8 cellular contexts compared by ENCODE assay signal in the genomic region with DNA sequence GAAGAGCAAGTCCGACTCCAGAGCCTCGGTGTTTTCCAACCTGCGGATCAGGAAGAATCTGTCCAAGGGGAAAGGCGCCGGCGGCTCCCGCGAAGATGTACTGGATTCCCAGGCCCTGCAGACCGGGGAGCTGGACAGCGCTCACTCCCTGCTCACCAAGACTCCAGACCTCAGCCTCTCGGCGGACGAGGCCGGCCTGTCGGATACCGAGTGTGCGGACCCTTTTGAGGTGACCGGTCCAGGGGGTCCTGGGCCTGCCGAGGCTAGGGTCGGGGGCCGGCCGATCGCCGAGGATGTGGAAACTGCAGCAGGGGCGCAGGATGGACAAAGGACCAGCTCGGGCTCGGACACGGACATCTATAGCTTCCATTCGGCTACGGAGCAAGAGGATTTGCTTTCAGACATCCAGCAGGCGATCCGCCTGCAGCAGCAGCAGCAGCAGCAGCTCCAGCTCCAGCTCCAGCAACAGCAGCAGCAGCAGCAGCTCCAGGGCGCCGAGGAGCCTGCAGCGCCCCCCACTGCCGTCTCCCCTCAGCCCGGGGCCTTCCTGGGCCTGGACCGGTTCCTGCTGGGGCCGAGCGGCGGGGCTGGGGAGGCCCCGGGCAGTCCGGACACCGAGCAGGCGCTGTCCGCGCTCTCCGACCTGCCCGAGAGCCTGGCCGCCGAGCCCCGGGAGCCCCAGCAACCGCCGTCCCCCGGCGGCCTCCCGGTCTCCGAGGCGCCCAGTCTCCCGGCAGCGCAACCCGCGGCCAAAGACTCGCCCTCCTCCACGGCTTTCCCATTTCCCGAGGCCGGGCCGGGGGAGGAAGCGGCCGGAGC. TPM values are rescaled to one million over a fixed set of nuclear protein-coding genes. Genes with fewer than 3 reads are reported as not detected.
DNase-seq lines count a peak whose midpoint lies in the region; ATAC-seq and TF ChIP-seq lines count a peak whose summit lies in the region.

No MANE protein-coding gene starts in this region.

- POLR2A ChIA-PET in CD4-positive, alpha-beta T cell (lab: Charles Lee): no interaction called here

- peaks cover 31% of the 10 kb centered on the region for H3K27me3 Mint-ChIP-seq in activated T-cell treated with anti-CD3 and anti-CD28 coated beads, Interleukin-2, amount 50 U/mL, for 4 hours (ENCODE audit: low read depth)
- H3K27me3 Mint-ChIP-seq in CD4-positive, alpha-beta T cell: peaks cover 55% of the 10 kb centered on the region

- no peak for TF ChIP-seq CTCF in ascending aorta (IDR thresholded peaks at IDR 0.05)
- TF ChIP-seq CTCF in CD4-positive, alpha-beta T cell (IDR thresholded peaks at IDR 0.05): no peak

- peaks cover 3% of the 10 kb centered on the region for H3K4me1 Mint-ChIP-seq in activated T-cell treated with anti-CD3 and anti-CD28 coated beads, Interleukin-2, amount 50 U/mL, for 4 hours (ENCODE audit: low read depth)
- no peaks in the 10 kb centered on the region for H3K4me1 Mint-ChIP-seq in stimulated activated effector memory CD8-positive, alpha-beta T cell treated with anti-CD3 and anti-CD28 coated beads, Interleukin-12 subunit alpha, Interleukin-12 subunit beta, amount 100 ng/mL, for 72 hours
- H3K4me1 Mint-ChIP-seq in CD4-positive, alpha-beta T cell (ENCODE audit: low read depth): no peaks in the 10 kb centered on the region

- peak overlapping the region; percentile 44 to 55 for H3K4me3 ChIP-seq in ascending aorta
- H3K4me3 ChIP-seq in iPS DF 6.9 (ENCODE audit: low read length): peak overlapping the region; percentile 44

- H3K36me3 ChIP-seq in ascending aorta (no peaks in the 10 kb centered on the region), iPS DF 6.9 (ENCODE audit: control insufficient read depth, insufficient read depth, low read length) (no peaks in the 10 kb centered on the region)

- no peak overlapping the region for H3K4me3 Mint-ChIP-seq in activated T-cell treated with anti-CD3 and anti-CD28 coated beads, Interleukin-2, amount 50 U/mL, for 4 hours
- no peak overlapping the region for H3K4me3 Mint-ChIP-seq in stimulated activated effector memory CD8-positive, alpha-beta T cell treated with anti-CD3 and anti-CD28 coated beads, Interleukin-12 subunit alpha, Interleukin-12 subunit beta, amount 100 ng/mL, for 72 hours
- no peak overlapping the region for H3K4me3 Mint-ChIP-seq in CD4-positive, alpha-beta T cell

- WGBS in iPS DF 6.9 (ENCODE audit: insufficient coverage, insufficient read length): no CpG with 5 or more reads among the region's 70 CpGs

- DNase-seq in activated T-cell treated with anti-CD3 and anti-CD28 coated beads, Interleukin-2, amount 50 U/mL, for 4 hours: no peak
- DNase-seq in activated T-cell treated with anti-CD3 and anti-CD28 coated beads for 4 hours: no peak
- DNase-seq in ascending aorta (ENCODE audit: low spot score in 2 of 2): no peak
- DNase-seq in iPS DF 6.9 (ENCODE audit: low read depth, low spot score): no peak
- no peak for DNase-seq in stimulated activated effector memory CD8-positive, alpha-beta T cell treated with anti-CD3 and anti-CD28 coated beads, Interleukin-12 subunit alpha, Interleukin-12 subunit beta, amount 100 ng/mL, for 72 hours (ENCODE audit: low spot score in 2 of 2)
- no peak for DNase-seq in NCI-H2171 treated with DMSO at 0.1 percent for 48 hours (lab: John Stamatoyannopoulos, UW)
- no peak for DNase-seq in CD4-positive, alpha-beta T cell

- no peaks in the 10 kb centered on the region for H3K9me3 Mint-ChIP-seq in activated T-cell treated with anti-CD3 and anti-CD28 coated beads, Interleukin-2, amount 50 U/mL, for 4 hours
- no peaks in the 10 kb centered on the region for H3K9me3 Mint-ChIP-seq in stimulated activated effector memory CD8-positive, alpha-beta T cell treated with anti-CD3 and anti-CD28 coated beads, Interleukin-12 subunit alpha, Interleukin-12 subunit beta, amount 100 ng/mL, for 72 hours
- H3K9me3 Mint-ChIP-seq in CD4-positive, alpha-beta T cell: no peaks in the 10 kb centered on the region

- CTCF ChIA-PET in CD4-positive, alpha-beta T cell (lab: Charles Lee): no interaction called here

- intact Hi-C loops in ascending aorta (cut with DNase I): no loop called here
- intact Hi-C loops in CD4-positive, alpha-beta T cell (cut with DNase I, micrococcal nuclease): no loop called here

- H3K27ac ChIP-seq in ascending aorta (no peak overlapping the region), iPS DF 6.9 (ENCODE audit: low read length) (no peak overlapping the region)
- H3K27ac ChIP-seq in CD4-positive, alpha-beta T cell (ENCODE audit: low read depth, low read length): no peak overlapping the region

- H3K9me3 ChIP-seq in ascending aorta: no peaks in the 10 kb centered on the region
- no peaks in the 10 kb centered on the region for H3K9me3 ChIP-seq in iPS DF 6.9 (ENCODE audit: control insufficient read depth, insufficient read depth, low read length)
- no peaks in the 10 kb centered on the region for H3K9me3 ChIP-seq in CD4-positive, alpha-beta T cell (ENCODE audit: control insufficient read depth, low read length)

- H3K27me3 ChIP-seq in ascending aorta (peaks cover 8% of the 10 kb centered on the region), iPS DF 6.9 (ENCODE audit: control insufficient read depth, insufficient read depth, low read length) (peaks cover 12% of the 10 kb centered on the region; the same call in 1 of the 2 replicates)
- H3K27me3 ChIP-seq in CD4-positive, alpha-beta T cell (ENCODE audit: control insufficient read depth, insufficient read depth, low read length): peaks cover 48% of the 10 kb centered on the region

- H3K27ac Mint-ChIP-seq in stimulated activated effector memory CD8-positive, alpha-beta T cell treated with anti-CD3 and anti-CD28 coated beads, Interleukin-12 subunit alpha, Interleukin-12 subunit beta, amount 100 ng/mL, for 72 hours: no peak overlapping the region
- no peak overlapping the region for H3K27ac Mint-ChIP-seq in CD4-positive, alpha-beta T cell

- no peaks in the 10 kb centered on the region for H3K36me3 Mint-ChIP-seq in activated T-cell treated with anti-CD3 and anti-CD28 coated beads, Interleukin-2, amount 50 U/mL, for 4 hours (ENCODE audit: insufficient read depth)
- no peaks in the 10 kb centered on the region for H3K36me3 Mint-ChIP-seq in stimulated activated effector memory CD8-positive, alpha-beta T cell treated with anti-CD3 and anti-CD28 coated beads, Interleukin-12 subunit alpha, Interleukin-12 subunit beta, amount 100 ng/mL, for 72 hours
- no peaks in the 10 kb centered on the region for H3K36me3 Mint-ChIP-seq in CD4-positive, alpha-beta T cell (ENCODE audit: low read depth)

- peak; percentile 18 to 27 for ATAC-seq in activated T-cell treated with anti-CD3 and anti-CD28 coated beads, Interleukin-2, amount 50 U/mL, for 4 hours
- ATAC-seq in stimulated activated effector memory CD8-positive, alpha-beta T cell treated with anti-CD3 and anti-CD28 coated beads, Interleukin-12 subunit alpha, Interleukin-12 subunit beta, amount 100 ng/mL, for 72 hours: peak; percentile 24
- ATAC-seq in HG02642 (IDR thresholded peaks at IDR 0.05; ENCODE audit: poor library complexity, unreplicated experiment): no peak
- no peak for ATAC-seq in CD4-positive, alpha-beta T cell (ENCODE audit: poor library complexity)

- H3K4me1 ChIP-seq in ascending aorta (no peaks in the 10 kb centered on the region), iPS DF 6.9 (ENCODE audit: control insufficient read depth, insufficient read depth, low read length) (no peaks in the 10 kb centered on the region; the same call in 1 of the 2 replicates)

RNA-seq across cellular contexts. Expression of gene FMN2, which starts 0.8 kb away (rescaled TPM):
- total RNA-seq in activated T-cell treated with anti-CD3 and anti-CD28 coated beads, Interleukin-2, amount 50 U/mL, for 4 hours: not detected
- not detected for total RNA-seq in ascending aorta
- not detected for total RNA-seq in CD4-positive, alpha-beta T cell

Comparison
In these comparisons a context has a peak if more than half of its experiments do, and no peak if none do; other contexts are left out.
1. ATAC-seq: peak in activated T-cell treated with anti-CD3 and anti-CD28 coated beads, Interleukin-2, amount 50 U/mL, for 4 hours (2 of 2) and stimulated activated effector memory CD8-positive, alpha-beta T cell treated with anti-CD3 and anti-CD28 coated beads, Interleukin-12 subunit alpha, Interleukin-12 subunit beta, amount 100 ng/mL, for 72 hours (single experiment); none in HG02642 (single experiment) and CD4-positive, alpha-beta T cell (single experiment).